8 cellular contexts compared by ENCODE assay signal in genomic region chr18:48540329-48541025, GRCh38. TPM values are rescaled to one million over a fixed set of nuclear protein-coding genes. Genes with fewer than 3 reads are reported as not detected.
DNase-seq lines count a peak whose midpoint lies in the region; ATAC-seq and TF ChIP-seq lines count a peak whose summit lies in the region.

No MANE protein-coding gene starts in this region.

- peak; percentile 72 for DNase-seq in ELF-1 (ENCODE audit: low read depth, low spot score)
- peak; percentile 33 for DNase-seq in HEK293T (ENCODE audit: extremely low spot score)
- DNase-seq in NCI-H2227 treated with DMSO at 0.1 percent for 48 hours (lab: John Stamatoyannopoulos, UW), result peak; percentile 38
- DNase-seq in activated CD8-positive, alpha-beta memory T cell treated with anti-CD3 and anti-CD28 coated beads, Interleukin-2, amount 10 ng/mL, durations not matched to agents 7 days and 5 days, result peak; percentile 47
- DNase-seq in endothelial cell (ENCODE audit: low spot score), result peak; percentile 68
- DNase-seq in mesenchymal stem cell, result peak; percentile 80
- DNase-seq in stimulated activated naive CD8-positive, alpha-beta T cell treated with anti-CD3 and anti-CD28 coated beads, Interleukin-15, Interleukin-2, amounts not matched to agents 100 U/mL and 50 U/mL, for 24 hours, result peak; percentile 45
- no peak for DNase-seq in cerebellar nuclear complex (lab: John Stamatoyannopoulos, UW)

- H3K4ac ChIP-seq in mesenchymal stem cell (ENCODE audit: low read depth in 1 of 2, low read length in 2 of 2), result peak overlapping the region; percentile 60 to 85

- H3K9ac ChIP-seq in mesenchymal stem cell (ENCODE audit: low read length), result peak overlapping the region; percentile 92

- H3K23ac ChIP-seq in mesenchymal stem cell (ENCODE audit: low read length in 2 of 2), result peak overlapping the region in 1 of 2 experiments; percentile 91

- peaks cover 52% of the 10 kb centered on the region for H3K27me3 Mint-ChIP-seq in activated CD8-positive, alpha-beta memory T cell treated with anti-CD3 and anti-CD28 coated beads, Interleukin-2, amount 10 ng/mL, durations not matched to agents 7 days and 5 days
- H3K27me3 Mint-ChIP-seq in endothelial cell (ENCODE audit: unreplicated experiment), result peaks cover 8% of the 10 kb centered on the region

- peak overlapping the region; percentile 85 for H3K4me2 ChIP-seq in mesenchymal stem cell (ENCODE audit: low read length, poor library complexity, severe bottlenecking)

- H3K79me1 ChIP-seq in mesenchymal stem cell (replicated peaks; ENCODE audit: low read length, poor library complexity, severe bottlenecking), result peaks cover 11% of the 10 kb centered on the region

- H3K9me3 ChIP-seq in mesenchymal stem cell (ENCODE audit: control insufficient read depth, low read length), result no peaks in the 10 kb centered on the region

- peaks cover 26% of the 10 kb centered on the region for H3K4me1 ChIP-seq in mesenchymal stem cell (ENCODE audit: control insufficient read depth, insufficient read depth, low read depth, low read length)

- H2BK120ac ChIP-seq in mesenchymal stem cell (ENCODE audit: low read depth, low read length), result no peak overlapping the region

- peak overlapping the region; percentile 79 for H3K4me3 Mint-ChIP-seq in activated CD8-positive, alpha-beta memory T cell treated with anti-CD3 and anti-CD28 coated beads, Interleukin-2, amount 10 ng/mL, durations not matched to agents 7 days and 5 days
- peak overlapping the region; percentile 91 for H3K4me3 Mint-ChIP-seq in endothelial cell (ENCODE audit: unreplicated experiment)

- H4K8ac ChIP-seq in mesenchymal stem cell (ENCODE audit: low read length), result no peak overlapping the region

- CTCF ChIA-PET in HEK293T (lab: Yijun Ruan, JAX), result no interaction called here
- CTCF ChIA-PET in activated CD8-positive, alpha-beta memory T cell treated with anti-CD3 and anti-CD28 coated beads, Interleukin-2, amount 10 ng/mL, durations not matched to agents 7 days and 5 days (lab: Charles Lee), result no interaction called here

- POLR2A ChIA-PET in HEK293T (lab: Yijun Ruan, JAX), result no interaction called here

- no peaks in the 10 kb centered on the region for H3K36me3 Mint-ChIP-seq in activated CD8-positive, alpha-beta memory T cell treated with anti-CD3 and anti-CD28 coated beads, Interleukin-2, amount 10 ng/mL, durations not matched to agents 7 days and 5 days
- H3K36me3 Mint-ChIP-seq in endothelial cell (ENCODE audit: low read depth, unreplicated experiment), result no peaks in the 10 kb centered on the region

- H3K18ac ChIP-seq in mesenchymal stem cell (ENCODE audit: low read depth in 1 of 2, low read length in 2 of 2), result peak overlapping the region; percentile 83 to 87

- no peaks in the 10 kb centered on the region for H3K27me3 ChIP-seq in mesenchymal stem cell (ENCODE audit: control insufficient read depth in 1 of 2, insufficient read depth in 1 of 2, low read length in 2 of 2)

- no peak overlapping the region for H2BK5ac ChIP-seq in mesenchymal stem cell (ENCODE audit: low read depth, low read length, poor library complexity, severe bottlenecking)

- peak overlapping the region; percentile 86 for H2BK15ac ChIP-seq in mesenchymal stem cell (ENCODE audit: low read depth, poor library complexity, severe bottlenecking)

- H2BK12ac ChIP-seq in mesenchymal stem cell (ENCODE audit: low read length in 2 of 2), result peak overlapping the region; percentile 45 to 68

- H3K9me3 Mint-ChIP-seq in activated CD8-positive, alpha-beta memory T cell treated with anti-CD3 and anti-CD28 coated beads, Interleukin-2, amount 10 ng/mL, durations not matched to agents 7 days and 5 days (ENCODE audit: low read depth), result no peaks in the 10 kb centered on the region
- H3K9me3 Mint-ChIP-seq in endothelial cell (ENCODE audit: unreplicated experiment), result no peaks in the 10 kb centered on the region

- WGBS in mesenchymal stem cell, result under 1% methylated on average over 64 of the region's 80 CpGs

- peak overlapping the region; percentile 70 for H4K91ac ChIP-seq in mesenchymal stem cell (ENCODE audit: low read length)

- TF ChIP-seq CTCF in endothelial cell (IDR thresholded peaks at IDR 0.05; ENCODE audit: unreplicated experiment), result no peak

- H3K36me3 ChIP-seq in mesenchymal stem cell (ENCODE audit: control insufficient read depth in 1 of 2, insufficient read depth in 2 of 2, low read depth in 1 of 2, low read length in 2 of 2), result no peaks in the 10 kb centered on the region

- no peak overlapping the region for H2AFZ ChIP-seq in mesenchymal stem cell (ENCODE audit: low read depth, low read length)

- peak overlapping the region; percentile 83 for H3K27ac ChIP-seq in mesenchymal stem cell (ENCODE audit: low read length, poor library complexity, severe bottlenecking)

- H3K27ac Mint-ChIP-seq in activated CD8-positive, alpha-beta memory T cell treated with anti-CD3 and anti-CD28 coated beads, Interleukin-2, amount 10 ng/mL, durations not matched to agents 7 days and 5 days, result no peak overlapping the region
- H3K27ac Mint-ChIP-seq in endothelial cell (ENCODE audit: unreplicated experiment), result no peak overlapping the region

- H3K4me1 Mint-ChIP-seq in activated CD8-positive, alpha-beta memory T cell treated with anti-CD3 and anti-CD28 coated beads, Interleukin-2, amount 10 ng/mL, durations not matched to agents 7 days and 5 days, result peaks cover 21% of the 10 kb centered on the region
- peaks cover 34% of the 10 kb centered on the region for H3K4me1 Mint-ChIP-seq in endothelial cell (ENCODE audit: unreplicated experiment)

- peak overlapping the region in 1 of 2 experiments; percentile 77 for H3K14ac ChIP-seq in mesenchymal stem cell (ENCODE audit: low read length in 2 of 2)

- no peak overlapping the region for H2AK5ac ChIP-seq in mesenchymal stem cell (ENCODE audit: low read length, severe bottlenecking)

- peak overlapping the region; percentile 83 to 89 for H3K4me3 ChIP-seq in mesenchymal stem cell (ENCODE audit: insufficient read depth in 1 of 2, low read depth in 1 of 2, low read length in 2 of 2)

- ATAC-seq in activated CD8-positive, alpha-beta memory T cell treated with anti-CD3 and anti-CD28 coated beads, Interleukin-2, amount 10 ng/mL, durations not matched to agents 7 days and 5 days, result peak; percentile 38
- peak; percentile 30 for ATAC-seq in stimulated activated naive CD8-positive, alpha-beta T cell treated with anti-CD3 and anti-CD28 coated beads, Interleukin-15, Interleukin-2, amounts not matched to agents 100 U/mL and 50 U/mL, for 24 hours

TF ChIP-seq in HEK293T, 16 proteins besides CTCF, POLR2A, EP300 and RAD21:
- TF ChIP-seq ELF4 (IDR thresholded peaks at IDR 0.05) (no peak), FOXK2 (IDR thresholded peaks at IDR 0.05) (no peak), L3MBTL2 (conservative IDR thresholded peaks at IDR 0.05) (peak; percentile 69), LEF1 (IDR thresholded peaks at IDR 0.05; ENCODE audit: borderline replicate concordance) (no peak), NFRKB (IDR thresholded peaks at IDR 0.05) (no peak), SP1 (IDR thresholded peaks at IDR 0.05) (no peak), CTBP1 (IDR thresholded peaks at IDR 0.05; ENCODE audit: borderline replicate concordance) (no peak), BHLHE40 (IDR thresholded peaks at IDR 0.05; ENCODE audit: borderline replicate concordance) (no peak), SUZ12 (IDR thresholded peaks at IDR 0.05) (no peak)

RNA-seq across cellular contexts. Expression of gene CTIF, which starts 1.6 kb away (rescaled TPM):
- 1 to 10 TPM; 5.7 to 5.9 TPM for total RNA-seq in activated CD8-positive, alpha-beta memory T cell treated with anti-CD3 and anti-CD28 coated beads, Interleukin-2, amount 10 ng/mL, durations not matched to agents 7 days and 5 days
- total RNA-seq in endothelial cell (ENCODE audit: unreplicated experiment), result 51.5 TPM
- 39.3 TPM for polyA plus RNA-seq in mesenchymal stem cell (2013, experiment 1 of 2)
- 37.2 TPM for polyA plus RNA-seq in mesenchymal stem cell (2013, experiment 2 of 2)

Comparison
In these comparisons a context has a peak if more than half of its experiments do, and no peak if none do; other contexts are left out.
1. DNase-seq: peak in ELF-1 (single experiment), HEK293T (single experiment), NCI-H2227 treated with DMSO at 0.1 percent for 48 hours (single experiment), activated CD8-positive, alpha-beta memory T cell treated with anti-CD3 and anti-CD28 coated beads, Interleukin-2, amount 10 ng/mL, durations not matched to agents 7 days and 5 days (single experiment), endothelial cell (single experiment), mesenchymal stem cell (single experiment) and stimulated activated naive CD8-positive, alpha-beta T cell treated with anti-CD3 and anti-CD28 coated beads, Interleukin-15, Interleukin-2, amounts not matched to agents 100 U/mL and 50 U/mL, for 24 hours (single experiment); none in cerebellar nuclear complex (0 of 2).